ENCODE assay signal across 33 cellular contexts in the genomic region with DNA sequence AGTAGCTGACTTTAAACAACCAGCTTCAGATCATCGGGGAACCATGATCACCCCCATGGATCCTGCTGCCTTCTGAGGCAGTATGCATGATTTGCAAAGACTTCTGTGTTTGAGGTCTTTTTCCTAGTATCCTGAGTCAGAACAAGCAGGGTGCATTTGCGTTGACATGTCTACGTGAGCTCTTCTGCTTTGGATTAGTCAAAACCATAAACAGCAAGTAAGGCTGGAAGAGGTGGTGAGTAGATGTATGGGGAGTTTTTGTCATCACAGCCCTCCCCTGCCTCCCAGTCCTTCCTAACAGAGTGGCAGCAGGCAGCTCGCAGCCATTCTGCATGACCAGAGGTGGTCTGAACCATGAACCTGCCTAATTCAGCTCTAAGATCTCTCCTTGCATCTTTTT. TPM values are rescaled to one million over a fixed set of nuclear protein-coding genes. Genes with fewer than 3 reads are reported as not detected.
"Had no signal": no experiment of that assay in that cellular context is flagged by ENCODE, and none has a peak within 500 bp of the region (broad histone marks: within the 10 kb centered on the region; RNA-seq: fewer than 3 reads in every experiment).

No MANE protein-coding gene starts in this region.

- H3K36me3 ChIP-seq: adrenal gland, brain microvascular endothelial cell, breast epithelium, WERI-Rb-1 had no signal

- H3K27me3 Mint-ChIP-seq: activated naive CD8-positive, alpha-beta T cell treated with anti-CD3 and anti-CD28 coated beads for 36 hours had no signal

- H3K4me3 ChIP-seq: adrenal gland, body of pancreas, breast epithelium had no signal

- H3K27ac ChIP-seq: adrenal gland, body of pancreas, brain microvascular endothelial cell, breast epithelium, WERI-Rb-1 had no signal

- H3K4me3 Mint-ChIP-seq: activated CD4-positive, alpha-beta memory T cell treated with anti-CD3 and anti-CD28 coated beads, Interleukin-2, amount 10 ng/mL, durations not matched to agents 7 days and 5 days; activated CD4-positive, alpha-beta T cell treated with anti-CD3 and anti-CD28 coated beads, Interleukin-2, amount 10 ng/mL, durations not matched to agents 24 days and 14 days; activated naive CD4-positive, alpha-beta T cell treated with anti-CD3 and anti-CD28 coated beads for 36 hours; activated naive CD8-positive, alpha-beta T cell treated with anti-CD3 and anti-CD28 coated beads for 36 hours; activated T-cell treated with anti-CD3 and anti-CD28 coated beads, Interleukin-2, amount 50 U/mL, for 24 hours; T-helper 1 cell treated with Interleukin-12 subunit alpha and Interleukin-12 subunit beta and Interleukin-4 antibody, amounts not matched to agents 30 μg/mL and 1 μg/mL, for 36 hours; T-helper 2 cell treated with Interferon-gamma antibody and Interleukin-4, amounts not matched to agents 5 μg/mL and 100 μg/mL, for 36 hours; WTC11 had no signal

- H3K27me3 ChIP-seq: adrenal gland, body of pancreas, brain microvascular endothelial cell, breast epithelium had no signal

- H3K4me1 Mint-ChIP-seq: activated CD4-positive, alpha-beta memory T cell treated with anti-CD3 and anti-CD28 coated beads, Interleukin-2, amount 10 ng/mL, durations not matched to agents 7 days and 5 days; activated CD4-positive, alpha-beta T cell treated with anti-CD3 and anti-CD28 coated beads, Interleukin-2, amount 10 ng/mL, durations not matched to agents 24 days and 14 days; activated naive CD8-positive, alpha-beta T cell treated with anti-CD3 and anti-CD28 coated beads for 36 hours; WTC11 had no signal

- ATAC-seq: activated CD4-positive, CD25-positive, alpha-beta regulatory T cell treated with anti-CD3 and anti-CD28 coated beads, Interleukin-2, amount 50 U/mL, for 24 hours; body of pancreas; WTC11 had no signal

- H3K27ac Mint-ChIP-seq: activated CD4-positive, alpha-beta memory T cell treated with anti-CD3 and anti-CD28 coated beads, Interleukin-2, amount 10 ng/mL, durations not matched to agents 7 days and 5 days; activated CD4-positive, alpha-beta T cell treated with anti-CD3 and anti-CD28 coated beads, Interleukin-2, amount 10 ng/mL, durations not matched to agents 24 days and 14 days; activated naive CD4-positive, alpha-beta T cell treated with anti-CD3 and anti-CD28 coated beads for 36 hours; activated naive CD4-positive, alpha-beta T cell treated with anti-CD3 and anti-CD28 coated beads, Interleukin-2, amount 50 U/mL, for 72 hours; activated naive CD8-positive, alpha-beta T cell treated with anti-CD3 and anti-CD28 coated beads for 36 hours; activated T-cell treated with anti-CD3 and anti-CD28 coated beads, Interleukin-2, amount 50 U/mL, for 24 hours; T-helper 1 cell treated with Interleukin-12 subunit alpha and Interleukin-12 subunit beta and Interleukin-4 antibody, amounts not matched to agents 30 μg/mL and 1 μg/mL, for 36 hours; T-helper 2 cell treated with Interferon-gamma antibody and Interleukin-4, amounts not matched to agents 5 μg/mL and 100 μg/mL, for 36 hours; WTC11 had no signal

- H3K9me3 Mint-ChIP-seq: activated CD4-positive, alpha-beta T cell treated with anti-CD3 and anti-CD28 coated beads, Interleukin-2, amount 10 ng/mL, durations not matched to agents 24 days and 14 days had no signal

- DNase-seq: activated CD4-positive, alpha-beta memory T cell treated with anti-CD3 and anti-CD28 coated beads, Interleukin-2, amount 10 ng/mL, durations not matched to agents 7 days and 5 days; activated CD4-positive, alpha-beta T cell treated with anti-CD3 and anti-CD28 coated beads for 1 hour; activated CD4-positive, alpha-beta T cell treated with anti-CD3 and anti-CD28 coated beads for 4 hours; activated CD4-positive, alpha-beta T cell treated with anti-CD3 and anti-CD28 coated beads, Interleukin-2, amount 10 ng/mL, durations not matched to agents 24 days and 14 days; activated CD4-positive, alpha-beta T cell treated with anti-CD3 and anti-CD28 coated beads, Interleukin-2, amount 50 U/mL, for 48 hours; activated CD4-positive, CD25-positive, alpha-beta regulatory T cell; activated CD8-positive, alpha-beta memory T cell treated with anti-CD3 and anti-CD28 coated beads, Interleukin-2, amount 50 U/mL, for 48 hours; activated effector memory CD4-positive, alpha-beta T cell treated with anti-CD3 and anti-CD28 coated beads, Interleukin-2, amount 50 U/mL, for 16 hours; activated gamma-delta T cell treated with Interleukin-2 at 50 U/mL for 16 hours; activated naive CD4-positive, alpha-beta T cell; activated naive CD4-positive, alpha-beta T cell treated with anti-CD3 and anti-CD28 coated beads for 36 hours; activated naive CD4-positive, alpha-beta T cell treated with anti-CD3 and anti-CD28 coated beads, Interleukin-2, amount 50 U/mL, for 16 hours; activated naive CD8-positive, alpha-beta T cell treated with anti-CD3 and anti-CD28 coated beads for 36 hours; activated T-cell treated with anti-CD3 and anti-CD28 coated beads, Interleukin-2, amount 50 U/mL, for 24 hours; activated T-cell treated with anti-CD3 and anti-CD28 coated beads, Interleukin-2, amount 50 U/mL, for 48 hours; adrenal gland; amniotic stem cell; aorta; body of pancreas; brain microvascular endothelial cell; central memory CD4-positive, alpha-beta T cell; SW 1271; T-helper 9 cell; WERI-Rb-1 had no signal

- H3K9me3 ChIP-seq: adrenal gland, body of pancreas, breast epithelium had no signal

- H3K4me1 ChIP-seq: adrenal gland, body of pancreas, breast epithelium had no signal

RNA-seq across cellular contexts. Expression of a gene that starts 24.1 kb away (rescaled TPM):
- total RNA-seq: activated CD4-positive, alpha-beta T cell treated with anti-CD3 and anti-CD28 coated beads, Interleukin-2, amount 10 ng/mL, durations not matched to agents 24 days and 14 days; activated CD8-positive, alpha-beta memory T cell treated with anti-CD3 and anti-CD28 coated beads for 36 hours; activated naive CD4-positive, alpha-beta T cell treated with anti-CD3 and anti-CD28 coated beads for 36 hours; activated naive CD4-positive, alpha-beta T cell treated with anti-CD3 and anti-CD28 coated beads, Interleukin-2, amount 50 U/mL, for 72 hours; activated naive CD8-positive, alpha-beta T cell treated with anti-CD3 and anti-CD28 coated beads for 36 hours; adrenal gland; aorta; cardiac septum; cerebellum; WTC11 had no signal
